In genomic region chr4:7812191-7812860, GRCh38 we compare ENCODE assay signal across 1 cellular context.
TF ChIP-seq lines count a peak whose summit lies in the region.

No MANE protein-coding gene starts in this region.

TF ChIP-seq in GM23338, 12 proteins besides CTCF, POLR2A, EP300 and RAD21 (continued from another document):
- TF ChIP-seq, protein P1, sequence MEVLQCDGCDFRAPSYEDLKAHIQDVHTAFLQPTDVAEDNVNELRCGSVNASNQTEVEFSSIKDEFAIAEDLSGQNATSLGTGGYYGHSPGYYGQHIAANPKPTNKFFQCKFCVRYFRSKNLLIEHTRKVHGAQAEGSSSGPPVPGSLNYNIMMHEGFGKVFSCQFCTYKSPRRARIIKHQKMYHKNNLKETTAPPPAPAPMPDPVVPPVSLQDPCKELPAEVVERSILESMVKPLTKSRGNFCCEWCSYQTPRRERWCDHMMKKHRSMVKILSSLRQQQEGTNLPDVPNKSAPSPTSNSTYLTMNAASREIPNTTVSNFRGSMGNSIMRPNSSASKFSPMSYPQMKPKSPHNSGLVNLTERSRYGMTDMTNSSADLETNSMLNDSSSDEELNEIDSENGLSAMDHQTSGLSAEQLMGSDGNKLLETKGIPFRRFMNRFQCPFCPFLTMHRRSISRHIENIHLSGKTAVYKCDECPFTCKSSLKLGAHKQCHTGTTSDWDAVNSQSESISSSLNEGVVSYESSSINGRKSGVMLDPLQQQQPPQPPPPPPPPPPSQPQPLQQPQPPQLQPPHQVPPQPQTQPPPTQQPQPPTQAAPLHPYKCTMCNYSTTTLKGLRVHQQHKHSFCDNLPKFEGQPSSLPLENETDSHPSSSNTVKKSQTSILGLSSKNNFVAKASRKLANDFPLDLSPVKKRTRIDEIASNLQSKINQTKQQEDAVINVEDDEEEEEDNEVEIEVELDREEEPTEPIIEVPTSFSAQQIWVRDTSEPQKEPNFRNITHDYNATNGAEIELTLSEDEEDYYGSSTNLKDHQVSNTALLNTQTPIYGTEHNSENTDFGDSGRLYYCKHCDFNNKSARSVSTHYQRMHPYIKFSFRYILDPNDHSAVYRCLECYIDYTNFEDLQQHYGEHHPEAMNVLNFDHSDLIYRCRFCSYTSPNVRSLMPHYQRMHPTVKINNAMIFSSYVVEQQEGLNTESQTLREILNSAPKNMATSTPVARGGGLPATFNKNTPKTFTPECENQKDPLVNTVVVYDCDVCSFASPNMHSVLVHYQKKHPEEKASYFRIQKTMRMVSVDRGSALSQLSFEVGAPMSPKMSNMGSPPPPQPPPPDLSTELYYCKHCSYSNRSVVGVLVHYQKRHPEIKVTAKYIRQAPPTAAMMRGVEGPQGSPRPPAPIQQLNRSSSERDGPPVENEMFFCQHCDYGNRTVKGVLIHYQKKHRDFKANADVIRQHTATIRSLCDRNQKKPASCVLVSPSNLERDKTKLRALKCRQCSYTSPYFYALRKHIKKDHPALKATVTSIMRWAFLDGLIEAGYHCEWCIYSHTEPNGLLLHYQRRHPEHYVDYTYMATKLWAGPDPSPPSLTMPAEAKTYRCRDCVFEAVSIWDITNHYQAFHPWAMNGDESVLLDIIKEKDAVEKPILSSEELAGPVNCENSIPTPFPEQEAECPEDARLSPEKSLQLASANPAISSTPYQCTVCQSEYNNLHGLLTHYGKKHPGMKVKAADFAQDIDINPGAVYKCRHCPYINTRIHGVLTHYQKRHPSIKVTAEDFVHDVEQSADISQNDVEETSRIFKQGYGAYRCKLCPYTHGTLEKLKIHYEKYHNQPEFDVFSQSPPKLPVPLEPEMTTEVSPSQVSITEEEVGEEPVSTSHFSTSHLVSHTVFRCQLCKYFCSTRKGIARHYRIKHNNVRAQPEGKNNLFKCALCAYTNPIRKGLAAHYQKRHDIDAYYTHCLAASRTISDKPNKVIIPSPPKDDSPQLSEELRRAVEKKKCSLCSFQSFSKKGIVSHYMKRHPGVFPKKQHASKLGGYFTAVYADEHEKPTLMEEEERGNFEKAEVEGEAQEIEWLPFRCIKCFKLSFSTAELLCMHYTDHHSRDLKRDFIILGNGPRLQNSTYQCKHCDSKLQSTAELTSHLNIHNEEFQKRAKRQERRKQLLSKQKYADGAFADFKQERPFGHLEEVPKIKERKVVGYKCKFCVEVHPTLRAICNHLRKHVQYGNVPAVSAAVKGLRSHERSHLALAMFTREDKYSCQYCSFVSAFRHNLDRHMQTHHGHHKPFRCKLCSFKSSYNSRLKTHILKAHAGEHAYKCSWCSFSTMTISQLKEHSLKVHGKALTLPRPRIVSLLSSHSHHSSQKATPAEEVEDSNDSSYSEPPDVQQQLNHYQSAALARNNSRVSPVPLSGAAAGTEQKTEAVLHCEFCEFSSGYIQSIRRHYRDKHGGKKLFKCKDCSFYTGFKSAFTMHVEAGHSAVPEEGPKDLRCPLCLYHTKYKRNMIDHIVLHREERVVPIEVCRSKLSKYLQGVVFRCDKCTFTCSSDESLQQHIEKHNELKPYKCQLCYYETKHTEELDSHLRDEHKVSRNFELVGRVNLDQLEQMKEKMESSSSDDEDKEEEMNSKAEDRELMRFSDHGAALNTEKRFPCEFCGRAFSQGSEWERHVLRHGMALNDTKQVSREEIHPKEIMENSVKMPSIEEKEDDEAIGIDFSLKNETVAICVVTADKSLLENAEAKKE (CRISPR knock-in tag; IDR thresholded peaks at IDR 0.05): no peak
- no peak for TF ChIP-seq STAT1 (IDR thresholded peaks at IDR 0.05; ENCODE audit: unreplicated experiment)
- no peak for TF ChIP-seq NANOG (IDR thresholded peaks at IDR 0.05; ENCODE audit: borderline replicate concordance)
- TF ChIP-seq ZNF114 (CRISPR knock-in tag; IDR thresholded peaks at IDR 0.05): no peak
- no peak for TF ChIP-seq EZH2 (IDR thresholded peaks at IDR 0.05; ENCODE audit: low read depth, unreplicated experiment)
- no peak for TF ChIP-seq EZH2phosphoT487 (IDR thresholded peaks at IDR 0.05; ENCODE audit: unreplicated experiment)
